8 cellular contexts compared by ENCODE assay signal in the genomic region with DNA sequence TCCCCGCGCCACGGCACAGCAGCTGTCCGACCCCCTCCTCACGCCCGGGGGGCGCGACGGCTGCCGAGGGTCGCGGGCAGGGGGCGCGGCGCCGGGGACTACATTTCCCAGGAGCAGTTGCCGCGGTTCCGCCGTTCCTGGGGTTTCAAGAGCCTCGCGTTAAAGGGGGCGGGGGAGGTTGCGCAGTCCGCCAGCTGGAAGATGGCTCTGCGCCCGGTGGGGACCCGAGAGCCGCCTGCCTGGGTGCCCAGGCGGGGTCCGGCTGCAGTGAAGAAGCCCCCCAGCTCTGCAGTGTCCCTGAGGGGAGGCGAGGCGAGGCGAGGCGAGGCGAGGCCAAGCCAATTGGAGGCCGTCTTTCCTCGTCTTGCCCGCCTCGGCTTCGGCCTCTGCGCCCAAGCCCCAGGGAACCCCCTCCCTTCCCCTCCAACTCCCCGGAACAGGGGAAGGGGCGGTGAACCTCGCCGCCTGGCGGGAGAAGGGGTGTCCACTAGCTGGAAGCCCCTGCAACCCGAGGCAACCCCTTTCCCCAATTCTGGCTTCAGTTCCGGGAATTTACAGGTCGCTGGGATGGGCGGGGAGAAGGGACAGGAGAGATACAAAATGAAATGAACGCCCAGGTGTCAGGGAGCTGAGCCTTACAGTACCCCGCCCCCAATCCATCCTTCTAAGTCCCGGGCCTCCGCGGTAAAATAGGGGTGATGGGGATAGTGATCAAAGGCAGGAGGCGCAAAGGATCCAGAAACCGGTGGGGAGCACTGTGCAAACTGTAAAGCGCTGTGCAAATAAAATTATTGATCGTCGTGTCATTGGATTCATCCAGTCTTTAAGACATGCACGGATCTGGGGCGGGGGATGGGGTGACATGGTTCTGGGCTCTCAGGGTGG. TPM values are rescaled to one million over a fixed set of nuclear protein-coding genes. Genes with fewer than 3 reads are reported as not detected.
DNase-seq lines count a peak whose midpoint lies in the region; ATAC-seq and TF ChIP-seq lines count a peak whose summit lies in the region.

No MANE protein-coding gene starts in this region.

- WGBS in heart right ventricle, 2 donors, result 2 to 3% methylated on average over 60 to 63 of the region's 63 CpGs

- H3K36me3 Mint-ChIP-seq in activated naive CD4-positive, alpha-beta T cell treated with anti-CD3 and anti-CD28 coated beads, Interleukin-2, amount 50 U/mL, for 72 hours, result peaks cover 0 to 11% of the 10 kb centered on the region in 2 donors

- H3K4me1 ChIP-seq in heart right ventricle, result peaks cover 8 to 53% (median 32%) of the 10 kb centered on the region in 9 donors

- peaks cover 0 to 27% (median 0%) of the 10 kb centered on the region in 7 donors for H3K27me3 ChIP-seq in heart right ventricle

- peak overlapping the region in 9 of 10 donors; percentile 12 to 68 (median 46) for H3K27ac ChIP-seq in heart right ventricle

- H3K9me3 Mint-ChIP-seq in activated naive CD4-positive, alpha-beta T cell treated with anti-CD3 and anti-CD28 coated beads, Interleukin-2, amount 50 U/mL, for 72 hours, result no peaks in the 10 kb centered on the region

- H3K27ac Mint-ChIP-seq in activated naive CD4-positive, alpha-beta T cell treated with anti-CD3 and anti-CD28 coated beads, Interleukin-2, amount 50 U/mL, for 72 hours, result no peak overlapping the region

- no peak for TF ChIP-seq CTCF in heart right ventricle (IDR thresholded peaks at IDR 0.05)

- no peaks in the 10 kb centered on the region for H3K9me3 ChIP-seq in heart right ventricle

- H3K36me3 ChIP-seq in heart right ventricle, result no peaks in the 10 kb centered on the region

- intact Hi-C loops in heart right ventricle (cut with DNase I), result loop anchor here in 3 of 10 donors (5.0 to 10.0 kb wide), 2 partner anchors 48 to 55 kb away; no protein-coding TSS in a partner anchor

- peak; percentile 24 to 51 for ATAC-seq in activated naive CD4-positive, alpha-beta T cell treated with anti-CD3 and anti-CD28 coated beads, Interleukin-2, amount 50 U/mL, for 72 hours
- ATAC-seq in heart right ventricle (peak in 7 of 8 donors; percentile 14 to 37 (median 24)), GM21528 (IDR thresholded peaks at IDR 0.05; ENCODE audit: low FRiP score, unreplicated experiment) (no peak), HG03354 (IDR thresholded peaks at IDR 0.05; ENCODE audit: poor library complexity, severe bottlenecking, unreplicated experiment) (no peak)

- peak overlapping the region; percentile 54 to 77 (median 64) for H3K4me3 ChIP-seq in heart right ventricle

- DNase-seq in SIG-M5 treated with dmso at 0.1 percent for 504 hours (lab: John Stamatoyannopoulos, UW; ENCODE audit: unreplicated experiment) (peak; percentile 58), SIG-M5 (lab: John Stamatoyannopoulos, UW) (no peak), NCI-H1694 (lab: John Stamatoyannopoulos, UW) (peak; percentile 16), heart right ventricle (peak; percentile 57 to 66), occipital lobe (lab: John Stamatoyannopoulos, UW) (peak; percentile 46)
- peak in 1 of 2 donors; percentile 20 for DNase-seq in activated naive CD4-positive, alpha-beta T cell treated with anti-CD3 and anti-CD28 coated beads, Interleukin-2, amount 50 U/mL, for 72 hours (ENCODE audit: low spot score in 2 of 2)

RNA-seq across cellular contexts. Expression of a gene that starts 5.2 kb away (rescaled TPM):
- 10 to 100 TPM in 1 of 2 donors, 1 to 10 TPM in 1; 7.5 to 20.7 TPM for total RNA-seq in activated naive CD4-positive, alpha-beta T cell treated with anti-CD3 and anti-CD28 coated beads, Interleukin-2, amount 50 U/mL, for 72 hours
- total RNA-seq in heart right ventricle (10 to 100 TPM; 26.7 to 47.8 (median 41.5) TPM), occipital lobe (8.3 TPM)
- 10 to 100 TPM; 29.4 to 63.0 TPM for polyA plus RNA-seq in heart right ventricle

RNA-seq across cellular contexts. Expression of a gene that starts 20.6 kb away (rescaled TPM):
- total RNA-seq in activated naive CD4-positive, alpha-beta T cell treated with anti-CD3 and anti-CD28 coated beads, Interleukin-2, amount 50 U/mL, for 72 hours, result not detected
- total RNA-seq in heart right ventricle (not detected), occipital lobe (not detected)
- under 1 TPM in 1 of 2 donors, not detected in 1; 0.03 TPM for polyA plus RNA-seq in heart right ventricle

RNA-seq across cellular contexts. Expression of a gene that starts 41.6 kb away (rescaled TPM):
- 10 to 100 TPM; 16.6 to 22.4 TPM for total RNA-seq in activated naive CD4-positive, alpha-beta T cell treated with anti-CD3 and anti-CD28 coated beads, Interleukin-2, amount 50 U/mL, for 72 hours
- total RNA-seq in heart right ventricle, result 10 to 100 TPM; 11.2 to 21.5 (median 14.4) TPM
- polyA plus RNA-seq in heart right ventricle, result 10 to 100 TPM; 17.4 to 19.4 TPM
- 13.7 TPM for total RNA-seq in occipital lobe

RNA-seq across cellular contexts. Expression of a gene that starts 46.7 kb away (rescaled TPM):
- total RNA-seq in activated naive CD4-positive, alpha-beta T cell treated with anti-CD3 and anti-CD28 coated beads, Interleukin-2, amount 50 U/mL, for 72 hours, result 1,000 to 10,000 TPM in 1 of 2 donors, 100 to 1,000 TPM in 1; 699 to 1,046 TPM
- total RNA-seq in heart right ventricle (100 to 1,000 TPM; 304 to 489 (median 445) TPM), occipital lobe (702 TPM)
- polyA plus RNA-seq in heart right ventricle, result 100 to 1,000 TPM; 135 to 250 TPM

Comparison
In these comparisons a context has a peak if more than half of its experiments do, and no peak if none do; other contexts are left out.
1. ATAC-seq: peak in activated naive CD4-positive, alpha-beta T cell treated with anti-CD3 and anti-CD28 coated beads, Interleukin-2, amount 50 U/mL, for 72 hours (2 of 2) and heart right ventricle (7 of 8); none in GM21528 (single experiment) and HG03354 (single experiment).